In the genomic region with DNA sequence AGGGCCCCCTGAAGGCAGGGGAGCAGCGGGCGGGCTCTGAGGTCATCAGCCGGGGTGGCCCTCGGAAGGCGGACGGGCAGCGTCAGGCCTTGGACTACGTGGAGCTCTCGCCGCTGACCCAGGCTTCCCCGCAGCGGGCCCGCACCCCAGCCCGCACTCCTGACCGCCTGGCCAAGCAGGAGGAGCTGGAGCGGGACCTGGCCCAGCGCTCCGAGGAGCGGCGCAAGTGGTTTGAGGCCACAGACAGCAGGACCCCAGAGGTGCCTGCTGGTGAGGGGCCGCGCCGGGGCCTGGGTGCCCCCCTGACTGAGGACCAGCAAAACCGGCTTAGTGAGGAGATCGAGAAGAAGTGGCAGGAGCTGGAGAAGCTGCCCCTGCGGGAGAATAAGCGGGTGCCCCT, we compare ENCODE assay signal across 30 cellular contexts.
"Had no signal": no experiment of that assay in that cellular context is flagged by ENCODE, and none has a peak within 500 bp of the region (broad histone marks: within the 10 kb centered on the region; RNA-seq: fewer than 3 reads in every experiment).

No MANE protein-coding gene starts in this region.

- H3K36me3 Mint-ChIP-seq: activated naive CD8-positive, alpha-beta T cell had no signal

- H3K4me3 Mint-ChIP-seq: activated CD4-positive, alpha-beta memory T cell treated with anti-CD3 and anti-CD28 coated beads, Interleukin-2, amount 10 ng/mL, durations not matched to agents 7 days and 5 days; activated CD8-positive, alpha-beta memory T cell treated with anti-CD3 and anti-CD28 coated beads, Interleukin-2, amount 10 ng/mL, durations not matched to agents 7 days and 5 days; activated naive CD4-positive, alpha-beta T cell treated with anti-CD3 and anti-CD28 coated beads, Interleukin-2, amount 10 ng/mL, durations not matched to agents 7 days and 5 days; activated naive CD8-positive, alpha-beta T cell; activated naive CD8-positive, alpha-beta T cell treated with anti-CD3 and anti-CD28 coated beads, Interleukin-2, amount 50 U/mL, for 24 hours; brain had no signal

- H3K4me3 ChIP-seq: PC-9, SJCRH30, SK-N-MC had no signal

- H3K4me1 Mint-ChIP-seq: activated CD8-positive, alpha-beta memory T cell treated with anti-CD3 and anti-CD28 coated beads, Interleukin-2, amount 10 ng/mL, durations not matched to agents 7 days and 5 days; activated naive CD4-positive, alpha-beta T cell treated with anti-CD3 and anti-CD28 coated beads, Interleukin-2, amount 10 ng/mL, durations not matched to agents 7 days and 5 days had no signal

- ATAC-seq: activated CD8-positive, alpha-beta memory T cell treated with anti-CD3 and anti-CD28 coated beads, Interleukin-2, amount 10 ng/mL, durations not matched to agents 7 days and 5 days; activated naive CD8-positive, alpha-beta T cell treated with anti-CD3 and anti-CD28 coated beads, Interleukin-2, amount 50 U/mL, for 24 hours had no signal

- H3K4me2 ChIP-seq: KMS-11, PC-9 had no signal

- H3K27me3 ChIP-seq: SJCRH30 had no signal

- H3K27me3 Mint-ChIP-seq: activated CD4-positive, alpha-beta memory T cell treated with anti-CD3 and anti-CD28 coated beads, Interleukin-2, amount 10 ng/mL, durations not matched to agents 7 days and 5 days; activated CD8-positive, alpha-beta memory T cell treated with anti-CD3 and anti-CD28 coated beads, Interleukin-2, amount 10 ng/mL, durations not matched to agents 7 days and 5 days; activated naive CD4-positive, alpha-beta T cell treated with anti-CD3 and anti-CD28 coated beads, Interleukin-2, amount 10 ng/mL, durations not matched to agents 7 days and 5 days; activated naive CD8-positive, alpha-beta T cell; activated naive CD8-positive, alpha-beta T cell treated with anti-CD3 and anti-CD28 coated beads, Interleukin-2, amount 50 U/mL, for 24 hours had no signal

- H3K9ac ChIP-seq: KMS-11 had no signal

- H3K27ac ChIP-seq: KMS-11, PC-9, SJCRH30, SK-N-MC, WERI-Rb-1 had no signal

- H2AFZ ChIP-seq: PC-9 had no signal

- H3K27ac Mint-ChIP-seq: activated CD4-positive, alpha-beta memory T cell treated with anti-CD3 and anti-CD28 coated beads, Interleukin-2, amount 10 ng/mL, durations not matched to agents 7 days and 5 days; activated CD8-positive, alpha-beta memory T cell treated with anti-CD3 and anti-CD28 coated beads, Interleukin-2, amount 10 ng/mL, durations not matched to agents 7 days and 5 days; activated naive CD8-positive, alpha-beta T cell; activated naive CD8-positive, alpha-beta T cell treated with anti-CD3 and anti-CD28 coated beads, Interleukin-2, amount 50 U/mL, for 24 hours had no signal

- DNase-seq: activated CD4-positive, alpha-beta memory T cell treated with anti-CD3 and anti-CD28 coated beads, Interleukin-2, amount 10 ng/mL, durations not matched to agents 7 days and 5 days; activated CD4-positive, alpha-beta T cell treated with anti-CD3 and anti-CD28 coated beads for 1 hour; activated CD4-positive, alpha-beta T cell treated with anti-CD3 and anti-CD28 coated beads for 48 hours; activated CD4-positive, CD25-positive, alpha-beta regulatory T cell; activated CD8-positive, alpha-beta memory T cell treated with anti-CD3 and anti-CD28 coated beads for 24 hours; activated CD8-positive, alpha-beta memory T cell treated with anti-CD3 and anti-CD28 coated beads, Interleukin-2, amount 10 ng/mL, durations not matched to agents 7 days and 5 days; activated CD8-positive, alpha-beta memory T cell treated with anti-CD3 and anti-CD28 coated beads, Interleukin-2, amount 50 U/mL, for 48 hours; activated effector memory CD4-positive, alpha-beta T cell treated with Interleukin-2 at 50 U/mL for 16 hours; activated naive CD4-positive, alpha-beta T cell treated with anti-CD3 and anti-CD28 coated beads, Interleukin-2, amount 10 ng/mL, durations not matched to agents 7 days and 5 days; activated naive CD8-positive, alpha-beta T cell treated with anti-CD3 and anti-CD28 coated beads, Interleukin-2, amount 50 U/mL, for 24 hours; activated T-cell treated with anti-CD3 and anti-CD28 coated beads, Interleukin-2, amount 50 U/mL, for 48 hours; anterior cingulate cortex; caudate nucleus; NCI-H1105; NCI-H1417 treated with DMSO at 0.1 percent for 48 hours; NCI-H187 treated with DMSO at 0.1 percent for 48 hours; NCI-H2081 treated with DMSO at 0.1 percent for 48 hours; NCI-H345; NCI-H510A; NCI-H526; NCI-H748 treated with DMSO at 0.1 percent for 48 hours; PC-9; SHP77; SJCRH30; T1000; WERI-Rb-1 had no signal

- H3K9me3 Mint-ChIP-seq: activated CD4-positive, alpha-beta memory T cell treated with anti-CD3 and anti-CD28 coated beads, Interleukin-2, amount 10 ng/mL, durations not matched to agents 7 days and 5 days; activated naive CD4-positive, alpha-beta T cell treated with anti-CD3 and anti-CD28 coated beads, Interleukin-2, amount 10 ng/mL, durations not matched to agents 7 days and 5 days; activated naive CD8-positive, alpha-beta T cell treated with anti-CD3 and anti-CD28 coated beads, Interleukin-2, amount 50 U/mL, for 24 hours; brain had no signal

- H3K9me3 ChIP-seq: SJCRH30 had no signal
